11 cellular contexts compared by ENCODE assay signal in the genomic region with DNA sequence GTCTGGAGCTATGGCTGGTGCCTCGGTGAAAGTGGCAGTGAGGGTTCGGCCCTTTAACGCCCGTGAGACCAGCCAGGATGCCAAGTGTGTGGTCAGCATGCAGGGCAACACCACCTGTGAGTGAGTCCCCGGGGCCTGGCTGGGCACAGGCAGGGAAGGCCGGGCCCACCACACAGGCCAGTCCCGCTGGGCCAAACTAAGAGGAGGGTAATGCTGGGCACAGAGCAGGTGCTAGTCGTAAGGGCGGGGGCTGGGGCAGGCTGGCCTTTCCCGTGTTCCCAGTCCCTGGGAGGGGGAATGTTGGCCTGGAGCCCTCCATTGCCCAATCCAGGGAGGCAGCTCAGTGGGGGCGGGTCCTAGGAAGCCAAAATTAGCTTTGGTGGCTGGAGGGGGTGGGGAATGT. TPM values are rescaled to one million over a fixed set of nuclear protein-coding genes. Genes with fewer than 3 reads are reported as not detected.
DNase-seq lines count a peak whose midpoint lies in the region; ATAC-seq, FAIRE-seq and TF ChIP-seq lines count a peak whose summit lies in the region.
"Had no signal": no experiment of that assay in that cellular context is flagged by ENCODE, and none has a peak within 500 bp of the region (broad histone marks: within the 10 kb centered on the region; RNA-seq: fewer than 3 reads in every experiment).

No MANE protein-coding gene starts in this region.

- H3K36me3 ChIP-seq in breast epithelium (peaks cover 12% of the 10 kb centered on the region), HepG2 (replicated peaks in 1 of 2; ENCODE audit: control insufficient read depth in 1 of 2, insufficient read depth in 2 of 2, low read length in 2 of 2) (peaks cover 17 to 45% of the 10 kb centered on the region in 2 experiments)

- no peaks in the 10 kb centered on the region for H3K9me3 ChIP-seq in breast epithelium
- no peaks in the 10 kb centered on the region for H3K9me3 ChIP-seq in HepG2 (ENCODE audit: low read length)
- H3K9me3 ChIP-seq: prostate gland had no signal

- TF ChIP-seq CTCF in breast epithelium (IDR thresholded peaks at IDR 0.05) (no peak), HepG2 (CRISPR knock-in tag; IDR thresholded peaks at IDR 0.05) (no peak)

- FAIRE-seq in HepG2 (lab: Jason Lieb, UNC), result no peak

- H3K27me3 Mint-ChIP-seq in stimulated activated naive B cell treated with anti-CD40 and anti-IgM and Interleukin-4, amounts not matched to agents 10 μg/mL and 1 μg/mL and 100 μg/mL, for 72 hours, result peaks cover 7 to 29% of the 10 kb centered on the region in 2 donors
- H3K27me3 Mint-ChIP-seq: activated CD4-positive, alpha-beta memory T cell treated with anti-CD3 and anti-CD28 coated beads for 36 hours had no signal

- H3K4me3 Mint-ChIP-seq in stimulated activated effector memory CD8-positive, alpha-beta T cell treated with anti-CD3 and anti-CD28 coated beads, Interleukin-12 subunit alpha, Interleukin-12 subunit beta, amount 100 ng/mL, for 72 hours, result no peak overlapping the region
- H3K4me3 Mint-ChIP-seq in stimulated activated naive B cell treated with anti-CD40 and anti-IgM and Interleukin-4, amounts not matched to agents 10 μg/mL and 1 μg/mL and 100 μg/mL, for 72 hours, result no peak overlapping the region

- no TSS peak for BruUV-seq in HepG2 (replicated peaks; lab: Mats Ljungman, UMichigan)

- WGBS in HepG2 (ENCODE audit: low lambda C conversion rate), result 91% methylated on average over 10 of the region's 11 CpGs

- TF ChIP-seq POLR2A in breast epithelium (IDR thresholded peaks at IDR 0.05), result no peak
- no peak for TF ChIP-seq POLR2A in HepG2 (IDR thresholded peaks at IDR 0.05; ENCODE audit: insufficient read depth in 1 of 2, low read depth in 2 of 2, low read length in 2 of 2)

- peak; percentile 14 for DNase-seq in ELF-1 (ENCODE audit: low read depth, low spot score)
- peak in 1 of 2 donors; percentile 22 for DNase-seq in breast epithelium (ENCODE audit: low spot score in 2 of 2)
- no peak for DNase-seq in HepG2 (ENCODE audit: low spot score)
- no peak for DNase-seq in stimulated activated effector memory CD8-positive, alpha-beta T cell treated with anti-CD3 and anti-CD28 coated beads, Interleukin-12 subunit alpha, Interleukin-12 subunit beta, amount 100 ng/mL, for 72 hours (ENCODE audit: low spot score in 2 of 2)
- no peak for DNase-seq in stimulated activated naive B cell treated with anti-CD40 and anti-IgM and Interleukin-4, amounts not matched to agents 10 μg/mL and 1 μg/mL and 100 μg/mL, for 72 hours
- DNase-seq: activated CD4-positive, alpha-beta memory T cell treated with anti-CD3 and anti-CD28 coated beads for 36 hours; SIG-M5 had no signal

- intact Hi-C loops in breast epithelium (cut with DNase I; ENCODE audit: low total_unique reads) (no loop called here), HepG2 (cut with micrococcal nuclease; ENCODE audit: unreplicated experiment) (no loop called here)

- H4K20me1 ChIP-seq in HepG2 (ENCODE audit: insufficient read depth, low read length), result no peaks in the 10 kb centered on the region

- no peaks in the 10 kb centered on the region for H3K9me3 Mint-ChIP-seq in stimulated activated effector memory CD8-positive, alpha-beta T cell treated with anti-CD3 and anti-CD28 coated beads, Interleukin-12 subunit alpha, Interleukin-12 subunit beta, amount 100 ng/mL, for 72 hours
- H3K9me3 Mint-ChIP-seq in stimulated activated naive B cell treated with anti-CD40 and anti-IgM and Interleukin-4, amounts not matched to agents 10 μg/mL and 1 μg/mL and 100 μg/mL, for 72 hours, result no peaks in the 10 kb centered on the region
- H3K9me3 Mint-ChIP-seq: activated CD4-positive, alpha-beta memory T cell treated with anti-CD3 and anti-CD28 coated beads for 36 hours had no signal

- in situ Hi-C loops in HepG2 (cut with HindIII; ENCODE audit: extremely low pct_ligation_motif_present, low pct_unique_long_range_greater_than_20kb), result no loop called here

- TF ChIP-seq RAD21 in HepG2 (CRISPR knock-in tag; IDR thresholded peaks at IDR 0.05), result no peak

- peak overlapping the region; percentile 92 for H3K9ac ChIP-seq in HepG2 (ENCODE audit: insufficient read depth, low read depth, low read length)

- H3K4me1 ChIP-seq in breast epithelium (peaks cover 9 to 12% of the 10 kb centered on the region in 2 donors), HepG2 (ENCODE audit: insufficient read depth, low read length) (peaks cover 28% of the 10 kb centered on the region)

- H3K4me2 ChIP-seq in HepG2 (ENCODE audit: low read depth, low read length), result peak overlapping the region; percentile 82

- ATAC-seq in HepG2 (no peak), GM21526 (IDR thresholded peaks at IDR 0.05; ENCODE audit: low FRiP score, unreplicated experiment) (no peak), GM21381 (IDR thresholded peaks at IDR 0.05; ENCODE audit: unreplicated experiment) (no peak), GM19351 (IDR thresholded peaks at IDR 0.05; ENCODE audit: unreplicated experiment) (no peak)
- ATAC-seq in stimulated activated effector memory CD8-positive, alpha-beta T cell treated with anti-CD3 and anti-CD28 coated beads, Interleukin-12 subunit alpha, Interleukin-12 subunit beta, amount 100 ng/mL, for 72 hours, result no peak
- no peak for ATAC-seq in stimulated activated naive B cell treated with anti-CD40 and anti-IgM and Interleukin-4, amounts not matched to agents 10 μg/mL and 1 μg/mL and 100 μg/mL, for 72 hours (replicated peaks)

- H3K27me3 ChIP-seq in breast epithelium, result no peaks in the 10 kb centered on the region
- no peaks in the 10 kb centered on the region; a peak in 1 of 5 replicates for H3K27me3 ChIP-seq in HepG2 (ENCODE audit: control insufficient read depth in 1 of 2, insufficient read depth in 2 of 2, low read length in 2 of 2)

- POLR2A ChIA-PET in HepG2 (lab: Yijun Ruan, JAX), result interaction anchor here (0.9 to 5.1 kb wide), 5 partner anchors 13 to 60 kb away, joined by 3 to 74 read pairs (median 8); partner anchors contain the start of genes CAMTA2, RNF167, SLC25A11 and SPAG7

- H3K4me1 Mint-ChIP-seq in stimulated activated effector memory CD8-positive, alpha-beta T cell treated with anti-CD3 and anti-CD28 coated beads, Interleukin-12 subunit alpha, Interleukin-12 subunit beta, amount 100 ng/mL, for 72 hours, result peaks cover 37% of the 10 kb centered on the region
- H3K4me1 Mint-ChIP-seq in stimulated activated naive B cell treated with anti-CD40 and anti-IgM and Interleukin-4, amounts not matched to agents 10 μg/mL and 1 μg/mL and 100 μg/mL, for 72 hours, result peaks cover 27 to 37% of the 10 kb centered on the region in 2 donors

- peak overlapping the region in 1 of 2 donors; percentile 44 for H3K27ac ChIP-seq in breast epithelium
- peak overlapping the region; percentile 93 for H3K27ac ChIP-seq in HepG2 (ENCODE audit: extremely low read length, insufficient read depth, low read length)

- peaks cover 54% of the 10 kb centered on the region for H3K36me3 Mint-ChIP-seq in stimulated activated effector memory CD8-positive, alpha-beta T cell treated with anti-CD3 and anti-CD28 coated beads, Interleukin-12 subunit alpha, Interleukin-12 subunit beta, amount 100 ng/mL, for 72 hours
- peaks cover 48 to 55% of the 10 kb centered on the region in 2 donors for H3K36me3 Mint-ChIP-seq in stimulated activated naive B cell treated with anti-CD40 and anti-IgM and Interleukin-4, amounts not matched to agents 10 μg/mL and 1 μg/mL and 100 μg/mL, for 72 hours

- CTCF ChIA-PET in HepG2 (lab: Yijun Ruan, JAX; ENCODE audit: low intra/inter-chr PET ratio, low total read pairs), result no interaction called here

- peaks cover 27% of the 10 kb centered on the region for H3K79me2 ChIP-seq in HepG2 (ENCODE audit: insufficient read depth, low read length)

- H3K4me3 ChIP-seq in breast epithelium, result peak overlapping the region; percentile 7 to 93 (median 78)
- peak overlapping the region in 2 of 3 experiments; percentile 92 to 93; a peak in 2 of 6 replicates for H3K4me3 ChIP-seq in HepG2 (replicated peaks in 1 of 3; ENCODE audit: insufficient read depth in 1 of 3, low read depth in 2 of 3, low read length in 3 of 3)

- TF ChIP-seq EP300 in HepG2 (IDR thresholded peaks at IDR 0.05; ENCODE audit: low read depth in 2 of 2, low read length in 2 of 2) (no peak), HepG2 (CRISPR knock-in tag; IDR thresholded peaks at IDR 0.05; ENCODE audit: borderline replicate concordance) (no peak)

- H3K27ac Mint-ChIP-seq in stimulated activated effector memory CD8-positive, alpha-beta T cell treated with anti-CD3 and anti-CD28 coated beads, Interleukin-12 subunit alpha, Interleukin-12 subunit beta, amount 100 ng/mL, for 72 hours, result peak overlapping the region; percentile 36
- H3K27ac Mint-ChIP-seq in stimulated activated naive B cell treated with anti-CD40 and anti-IgM and Interleukin-4, amounts not matched to agents 10 μg/mL and 1 μg/mL and 100 μg/mL, for 72 hours, result no peak overlapping the region
- H3K27ac Mint-ChIP-seq: activated CD4-positive, alpha-beta memory T cell treated with anti-CD3 and anti-CD28 coated beads for 36 hours had no signal

- no peak overlapping the region for H2AFZ ChIP-seq in HepG2 (ENCODE audit: low read length)

RNA-seq across cellular contexts. Expression of gene KIF1C, which starts 2.5 kb away (rescaled TPM):
- total RNA-seq in breast epithelium (10 to 100 TPM; 37.5 to 88.5 (median 50.5) TPM), HepG2 (2016; rRNA removed; fragmentation: Illumina TruSeq; extraction: Trizol) (79.0 and 104 TPM in 2 replicates)
- 19.8 and 24.9 TPM in 2 replicates for total RNA-seq in HepG2 (2016; cell fraction: cytosol; rRNA removed; fragmentation: Illumina TruSeq; extraction: Trizol; ENCODE audit: low read depth)
- 62.8 and 109 TPM in 2 replicates for total RNA-seq in HepG2 (2016; cell fraction: insoluble cytoplasmic fraction; rRNA removed; fragmentation: Illumina TruSeq; extraction: Trizol)
- total RNA-seq in HepG2 (2016; cell fraction: membrane; rRNA removed; fragmentation: Illumina TruSeq; extraction: Trizol), result 101 and 114 TPM in 2 replicates
- total RNA-seq in HepG2 (2016; cell fraction: nucleus; rRNA removed; fragmentation: Illumina TruSeq; extraction: Trizol), result 47.9 and 62.6 TPM in 2 replicates
- polyA plus RNA-seq in HepG2 (2011; rRNA removed), result 70.0 and 77.7 TPM in 2 replicates
- polyA plus RNA-seq in HepG2 (2011; cell fraction: cytosol; rRNA removed), result 41.2 and 41.3 TPM in 2 replicates
- polyA plus RNA-seq in HepG2 (2011; cell fraction: nucleus; rRNA removed), result 56.4 and 66.4 TPM in 2 replicates
- polyA plus RNA-seq in HepG2 (2012), result 64.6 and 76.7 TPM in 2 replicates
- polyA plus RNA-seq in HepG2 (2016; cell fraction: cytosol; fragmentation: Illumina TruSeq; extraction: Trizol; ENCODE audit: low read depth), result 35.2 and 41.4 TPM in 2 replicates
- polyA plus RNA-seq in HepG2 (2016; cell fraction: insoluble cytoplasmic fraction; fragmentation: Illumina TruSeq; extraction: Trizol; ENCODE audit: low read depth), result 92.0 and 117 TPM in 2 replicates
- 104 and 124 TPM in 2 replicates for polyA plus RNA-seq in HepG2 (2016; cell fraction: membrane; fragmentation: Illumina TruSeq; extraction: Trizol; ENCODE audit: low read depth)
- 138 and 143 TPM in 2 replicates for polyA plus RNA-seq in HepG2 (2016; cell fraction: nucleus; fragmentation: Illumina TruSeq; extraction: Trizol; ENCODE audit: insufficient read depth, low read depth)
- 103 and 104 TPM in 2 replicates for polyA minus RNA-seq in HepG2 (2011; rRNA and poly(A)+ RNA removed; ENCODE audit: low replicate concordance)
- 33.7 and 51.0 TPM in 2 replicates for polyA minus RNA-seq in HepG2 (2011; cell fraction: cytosol; rRNA and poly(A)+ RNA removed)
- polyA minus RNA-seq in HepG2 (2011; cell fraction: nucleus; rRNA and poly(A)+ RNA removed), result 23.3 and 28.5 TPM in 2 replicates

RNA-seq across cellular contexts. Expression of gene INCA1, which starts 2.9 kb away (rescaled TPM):
- total RNA-seq in breast epithelium, result 1 to 10 TPM in 2 of 3 donors, under 1 TPM in 1; 0.66 to 2.9 (median 1.9) TPM
- 0.35 and 0.93 TPM in 2 replicates for total RNA-seq in HepG2 (2016; rRNA removed; fragmentation: Illumina TruSeq; extraction: Trizol)
- 0.62 TPM in 1 of 2 replicates, not detected in the other for total RNA-seq in HepG2 (2016; cell fraction: cytosol; rRNA removed; fragmentation: Illumina TruSeq; extraction: Trizol; ENCODE audit: low read depth)
- 0.71 and 0.87 TPM in 2 replicates for total RNA-seq in HepG2 (2016; cell fraction: insoluble cytoplasmic fraction; rRNA removed; fragmentation: Illumina TruSeq; extraction: Trizol)
- total RNA-seq in HepG2 (2016; cell fraction: membrane; rRNA removed; fragmentation: Illumina TruSeq; extraction: Trizol), result 0.72 and 0.96 TPM in 2 replicates
- 0.50 and 0.81 TPM in 2 replicates for total RNA-seq in HepG2 (2016; cell fraction: nucleus; rRNA removed; fragmentation: Illumina TruSeq; extraction: Trizol)
- polyA plus RNA-seq in HepG2 (2011; rRNA removed), result 2.6 and 3.3 TPM in 2 replicates
- polyA plus RNA-seq in HepG2 (2011; cell fraction: cytosol; rRNA removed), result 0.74 and 0.88 TPM in 2 replicates
- polyA plus RNA-seq in HepG2 (2011; cell fraction: nucleus; rRNA removed), result 18.2 and 26.0 TPM in 2 replicates
- polyA plus RNA-seq in HepG2 (2012), result 2.6 and 2.8 TPM in 2 replicates
- 0.38 and 0.86 TPM in 2 replicates for polyA plus RNA-seq in HepG2 (2016; cell fraction: cytosol; fragmentation: Illumina TruSeq; extraction: Trizol; ENCODE audit: low read depth)
- 0.45 and 0.92 TPM in 2 replicates for polyA plus RNA-seq in HepG2 (2016; cell fraction: insoluble cytoplasmic fraction; fragmentation: Illumina TruSeq; extraction: Trizol; ENCODE audit: low read depth)
- polyA plus RNA-seq in HepG2 (2016; cell fraction: membrane; fragmentation: Illumina TruSeq; extraction: Trizol; ENCODE audit: low read depth), result 0.81 and 1.4 TPM in 2 replicates
- polyA plus RNA-seq in HepG2 (2016; cell fraction: nucleus; fragmentation: Illumina TruSeq; extraction: Trizol; ENCODE audit: insufficient read depth, low read depth), result 3.6 and 4.5 TPM in 2 replicates
- polyA minus RNA-seq in HepG2 (2011; rRNA and poly(A)+ RNA removed; ENCODE audit: low replicate concordance), result 0.61 and 0.68 TPM in 2 replicates
- 0.88 TPM in 1 of 2 replicates, not detected in the other for polyA minus RNA-seq in HepG2 (2011; cell fraction: cytosol; rRNA and poly(A)+ RNA removed)
- 0.50 and 0.77 TPM in 2 replicates for polyA minus RNA-seq in HepG2 (2011; cell fraction: nucleus; rRNA and poly(A)+ RNA removed)

RNA-seq across cellular contexts. Expression of gene CAMTA2, which starts 12.8 kb away (rescaled TPM):
- 10 to 100 TPM; 11.0 to 17.7 (median 13.5) TPM for total RNA-seq in breast epithelium
- 4.0 and 4.1 TPM in 2 replicates for total RNA-seq in HepG2 (2016; rRNA removed; fragmentation: Illumina TruSeq; extraction: Trizol)
- 3.3 and 4.0 TPM in 2 replicates for total RNA-seq in HepG2 (2016; cell fraction: cytosol; rRNA removed; fragmentation: Illumina TruSeq; extraction: Trizol; ENCODE audit: low read depth)
- total RNA-seq in HepG2 (2016; cell fraction: insoluble cytoplasmic fraction; rRNA removed; fragmentation: Illumina TruSeq; extraction: Trizol), result 2.2 and 3.5 TPM in 2 replicates
- 5.1 and 5.5 TPM in 2 replicates for total RNA-seq in HepG2 (2016; cell fraction: membrane; rRNA removed; fragmentation: Illumina TruSeq; extraction: Trizol)
- 4.3 TPM in 2 replicates for total RNA-seq in HepG2 (2016; cell fraction: nucleus; rRNA removed; fragmentation: Illumina TruSeq; extraction: Trizol)
- polyA plus RNA-seq in HepG2 (2011; rRNA removed), result 7.1 and 8.9 TPM in 2 replicates
- 2.3 and 3.4 TPM in 2 replicates for polyA plus RNA-seq in HepG2 (2011; cell fraction: cytosol; rRNA removed)
- 43.3 and 56.3 TPM in 2 replicates for polyA plus RNA-seq in HepG2 (2011; cell fraction: nucleus; rRNA removed)
- 14.9 and 15.5 TPM in 2 replicates for polyA plus RNA-seq in HepG2 (2012)
- 6.5 and 6.8 TPM in 2 replicates for polyA plus RNA-seq in HepG2 (2016; cell fraction: cytosol; fragmentation: Illumina TruSeq; extraction: Trizol; ENCODE audit: low read depth)
- polyA plus RNA-seq in HepG2 (2016; cell fraction: insoluble cytoplasmic fraction; fragmentation: Illumina TruSeq; extraction: Trizol; ENCODE audit: low read depth), result 8.3 and 11.9 TPM in 2 replicates
- 12.2 and 12.5 TPM in 2 replicates for polyA plus RNA-seq in HepG2 (2016; cell fraction: membrane; fragmentation: Illumina TruSeq; extraction: Trizol; ENCODE audit: low read depth)
- 40.0 and 44.3 TPM in 2 replicates for polyA plus RNA-seq in HepG2 (2016; cell fraction: nucleus; fragmentation: Illumina TruSeq; extraction: Trizol; ENCODE audit: insufficient read depth, low read depth)
- polyA minus RNA-seq in HepG2 (2011; rRNA and poly(A)+ RNA removed; ENCODE audit: low replicate concordance), result 13.3 and 14.6 TPM in 2 replicates
- polyA minus RNA-seq in HepG2 (2011; cell fraction: cytosol; rRNA and poly(A)+ RNA removed), result 5.4 and 6.2 TPM in 2 replicates
- polyA minus RNA-seq in HepG2 (2011; cell fraction: nucleus; rRNA and poly(A)+ RNA removed), result 6.8 and 10.8 TPM in 2 replicates

RNA-seq across cellular contexts. Expression of gene SPAG7, which starts 32.6 kb away (rescaled TPM):
- total RNA-seq in breast epithelium, result 10 to 100 TPM; 42.6 to 57.8 (median 55.2) TPM
- 59.0 and 74.8 TPM in 2 replicates for total RNA-seq in HepG2 (2016; rRNA removed; fragmentation: Illumina TruSeq; extraction: Trizol)
- total RNA-seq in HepG2 (2016; cell fraction: cytosol; rRNA removed; fragmentation: Illumina TruSeq; extraction: Trizol; ENCODE audit: low read depth), result 15.5 and 15.8 TPM in 2 replicates
- total RNA-seq in HepG2 (2016; cell fraction: insoluble cytoplasmic fraction; rRNA removed; fragmentation: Illumina TruSeq; extraction: Trizol), result 57.5 and 79.4 TPM in 2 replicates
- 24.4 and 25.5 TPM in 2 replicates for total RNA-seq in HepG2 (2016; cell fraction: membrane; rRNA removed; fragmentation: Illumina TruSeq; extraction: Trizol)
- 29.6 and 30.0 TPM in 2 replicates for total RNA-seq in HepG2 (2016; cell fraction: nucleus; rRNA removed; fragmentation: Illumina TruSeq; extraction: Trizol)
- polyA plus RNA-seq in HepG2 (2011; rRNA removed), result 46.6 and 51.0 TPM in 2 replicates
- 42.5 and 54.3 TPM in 2 replicates for polyA plus RNA-seq in HepG2 (2011; cell fraction: cytosol; rRNA removed)
- 48.9 and 55.1 TPM in 2 replicates for polyA plus RNA-seq in HepG2 (2011; cell fraction: nucleus; rRNA removed)
- polyA plus RNA-seq in HepG2 (2012), result 46.7 and 52.1 TPM in 2 replicates
- polyA plus RNA-seq in HepG2 (2016; cell fraction: cytosol; fragmentation: Illumina TruSeq; extraction: Trizol; ENCODE audit: low read depth), result 18.4 and 18.9 TPM in 2 replicates
- 103 and 105 TPM in 2 replicates for polyA plus RNA-seq in HepG2 (2016; cell fraction: insoluble cytoplasmic fraction; fragmentation: Illumina TruSeq; extraction: Trizol; ENCODE audit: low read depth)
- polyA plus RNA-seq in HepG2 (2016; cell fraction: membrane; fragmentation: Illumina TruSeq; extraction: Trizol; ENCODE audit: low read depth), result 24.3 and 25.8 TPM in 2 replicates
- 73.4 and 75.2 TPM in 2 replicates for polyA plus RNA-seq in HepG2 (2016; cell fraction: nucleus; fragmentation: Illumina TruSeq; extraction: Trizol; ENCODE audit: insufficient read depth, low read depth)
- 13.7 and 25.4 TPM in 2 replicates for polyA minus RNA-seq in HepG2 (2011; rRNA and poly(A)+ RNA removed; ENCODE audit: low replicate concordance)
- polyA minus RNA-seq in HepG2 (2011; cell fraction: cytosol; rRNA and poly(A)+ RNA removed), result 15.3 and 21.8 TPM in 2 replicates
- polyA minus RNA-seq in HepG2 (2011; cell fraction: nucleus; rRNA and poly(A)+ RNA removed), result 19.0 and 27.0 TPM in 2 replicates

RNA-seq across cellular contexts. Expression of gene SLC52A1, which starts 35.0 kb away (rescaled TPM):
- total RNA-seq in breast epithelium (under 1 TPM; 0.29 to 0.98 (median 0.32) TPM), HepG2 (2016; rRNA removed; fragmentation: Illumina TruSeq; extraction: Trizol) (0.13 TPM in 1 of 2 replicates, not detected in the other)
- not detected in 2 replicates for total RNA-seq in HepG2 (2016; cell fraction: cytosol; rRNA removed; fragmentation: Illumina TruSeq; extraction: Trizol; ENCODE audit: low read depth)
- 0.11 TPM in 1 of 2 replicates, not detected in the other for total RNA-seq in HepG2 (2016; cell fraction: insoluble cytoplasmic fraction; rRNA removed; fragmentation: Illumina TruSeq; extraction: Trizol)
- not detected in 2 replicates for total RNA-seq in HepG2 (2016; cell fraction: membrane; rRNA removed; fragmentation: Illumina TruSeq; extraction: Trizol)
- 0.16 TPM in 1 of 2 replicates, not detected in the other for total RNA-seq in HepG2 (2016; cell fraction: nucleus; rRNA removed; fragmentation: Illumina TruSeq; extraction: Trizol)
- 0.03 TPM in 1 of 2 replicates, not detected in the other for polyA plus RNA-seq in HepG2 (2011; rRNA removed)
- polyA plus RNA-seq in HepG2 (2011; cell fraction: cytosol; rRNA removed), result 0.03 TPM in 1 of 2 replicates, not detected in the other
- 0.10 and 0.11 TPM in 2 replicates for polyA plus RNA-seq in HepG2 (2011; cell fraction: nucleus; rRNA removed)
- polyA plus RNA-seq in HepG2 (2012), result not detected in 2 replicates
- not detected in 2 replicates for polyA plus RNA-seq in HepG2 (2016; cell fraction: cytosol; fragmentation: Illumina TruSeq; extraction: Trizol; ENCODE audit: low read depth)
- not detected in 2 replicates for polyA plus RNA-seq in HepG2 (2016; cell fraction: insoluble cytoplasmic fraction; fragmentation: Illumina TruSeq; extraction: Trizol; ENCODE audit: low read depth)
- not detected in 2 replicates for polyA plus RNA-seq in HepG2 (2016; cell fraction: membrane; fragmentation: Illumina TruSeq; extraction: Trizol; ENCODE audit: low read depth)
- not detected in 2 replicates for polyA plus RNA-seq in HepG2 (2016; cell fraction: nucleus; fragmentation: Illumina TruSeq; extraction: Trizol; ENCODE audit: insufficient read depth, low read depth)
- polyA minus RNA-seq in HepG2 (2011; rRNA and poly(A)+ RNA removed; ENCODE audit: low replicate concordance), result not detected in 2 replicates
- polyA minus RNA-seq in HepG2 (2011; cell fraction: cytosol; rRNA and poly(A)+ RNA removed), result not detected in 2 replicates
- not detected in 2 replicates for polyA minus RNA-seq in HepG2 (2011; cell fraction: nucleus; rRNA and poly(A)+ RNA removed)
